ENCODE assay signal across 11 cellular contexts in genomic region chr16:83137894-83138293, GRCh38.
A peak's percentile ranks its signal among the peaks of the same experiment; 100 is the strongest.
DNase-seq lines count a peak whose midpoint lies in the region; ATAC-seq, FAIRE-seq and TF ChIP-seq lines count a peak whose summit lies in the region.
"Had no signal": no experiment of that assay in that cellular context is flagged by ENCODE, and none has a peak within 500 bp of the region (broad histone marks: within the 10 kb centered on the region; RNA-seq: fewer than 3 reads in every experiment).

No MANE protein-coding gene starts in this region.

- H3K27ac ChIP-seq in BLaER1 (peak overlapping the region; percentile 78), KOPT-K1 (ENCODE audit: low read depth, low read length, poor library complexity, severe bottlenecking) (peak overlapping the region; percentile 94), osteoblast (ENCODE audit: low read depth, low read length) (peak overlapping the region; percentile 65), colonic mucosa (no peak overlapping the region)
- H3K27ac ChIP-seq: VCaP had no signal

- peak overlapping the region; percentile 91 for H3K27ac Mint-ChIP-seq in central memory CD8-positive, alpha-beta T cell (ENCODE audit: low read depth)
- H3K27ac Mint-ChIP-seq: stimulated activated naive CD8-positive, alpha-beta T cell treated with anti-CD3 and anti-CD28 coated beads, Interleukin-15, Interleukin-2, amounts not matched to agents 100 ng/mL and 50 ng/mL, for 24 hours had no signal

- no peaks in the 10 kb centered on the region for H3K36me3 Mint-ChIP-seq in central memory CD8-positive, alpha-beta T cell (ENCODE audit: insufficient read depth)

- H3K9ac ChIP-seq in BLaER1 (peak overlapping the region; percentile 67), colonic mucosa (ENCODE audit: low read depth in 2 of 2, low read length in 2 of 2) (no peak overlapping the region)

- no peak for ATAC-seq in central memory CD8-positive, alpha-beta T cell (replicated peaks; ENCODE audit: extremely low read depth, poor library complexity, severe bottlenecking)

- H4K20me1 ChIP-seq in BLaER1 (no peaks in the 10 kb centered on the region), osteoblast (ENCODE audit: insufficient read depth, low read length) (no peaks in the 10 kb centered on the region)

- intact Hi-C loops in colonic mucosa (cut with DNase I) = no loop called here

- no peaks in the 10 kb centered on the region for H3K9me3 ChIP-seq in BLaER1
- no peaks in the 10 kb centered on the region for H3K9me3 ChIP-seq in KOPT-K1 (ENCODE audit: insufficient read depth, low read length, poor library complexity, severe bottlenecking)
- H3K9me3 ChIP-seq in osteoblast (ENCODE audit: low read depth, low read length) = no peaks in the 10 kb centered on the region
- H3K9me3 ChIP-seq in colonic mucosa = no peaks in the 10 kb centered on the region

- H3K4me1 Mint-ChIP-seq in central memory CD8-positive, alpha-beta T cell = peaks cover 14% of the 10 kb centered on the region

- H3K4me3 ChIP-seq in BLaER1 (peak overlapping the region; percentile 53), osteoblast (ENCODE audit: insufficient read depth, low read length) (peak overlapping the region; percentile 73), colonic mucosa (no peak overlapping the region)

- H3K79me2 ChIP-seq in osteoblast (ENCODE audit: insufficient read depth, low read length) = no peaks in the 10 kb centered on the region

- no peaks in the 10 kb centered on the region for H3K9me3 Mint-ChIP-seq in central memory CD8-positive, alpha-beta T cell
- H3K9me3 Mint-ChIP-seq: stimulated activated naive CD8-positive, alpha-beta T cell treated with anti-CD3 and anti-CD28 coated beads, Interleukin-15, Interleukin-2, amounts not matched to agents 100 ng/mL and 50 ng/mL, for 24 hours had no signal

- TF ChIP-seq CTCF in osteoblast (IDR thresholded peaks at IDR 0.05; ENCODE audit: extremely low read depth, low read depth, low read length) = no peak
- no peak for TF ChIP-seq CTCF in colonic mucosa (IDR thresholded peaks at IDR 0.05)

- H3K27me3 Mint-ChIP-seq in central memory CD8-positive, alpha-beta T cell = no peaks in the 10 kb centered on the region
- H3K27me3 Mint-ChIP-seq: stimulated activated naive CD8-positive, alpha-beta T cell treated with anti-CD3 and anti-CD28 coated beads, Interleukin-15, Interleukin-2, amounts not matched to agents 100 ng/mL and 50 ng/mL, for 24 hours had no signal

- H3K4me3 Mint-ChIP-seq in central memory CD8-positive, alpha-beta T cell = peak overlapping the region; percentile 67

- DNase-seq in central memory CD8-positive, alpha-beta T cell (ENCODE audit: low spot score in 2 of 2) = no peak
- no peak for DNase-seq in osteoblast (ENCODE audit: insufficient read length, low spot score, missing footprints)
- DNase-seq in colonic mucosa = no peak
- DNase-seq in RCC 7860 (ENCODE audit: low spot score) = no peak
- no peak for DNase-seq in D341Med (ENCODE audit: low spot score)
- no peak for DNase-seq in stimulated activated CD4-positive, alpha-beta T cell treated with anti-CD3 and anti-CD28 coated beads, Interleukin-4, amount 100 ng/mL, for 1 hour
- DNase-seq: NCI-H2029 had no signal

- peak overlapping the region; percentile 78 for H3K4me2 ChIP-seq in BLaER1
- peak overlapping the region; percentile 81 for H3K4me2 ChIP-seq in osteoblast (ENCODE audit: insufficient read depth, low read length)

- H2AFZ ChIP-seq in osteoblast (ENCODE audit: low read length) = peak overlapping the region; percentile 84

- FAIRE-seq in RCC 7860 (lab: Jason Lieb, UNC) = no peak

- H3K36me3 ChIP-seq in BLaER1 (no peaks in the 10 kb centered on the region), KOPT-K1 (ENCODE audit: insufficient read depth, low read length) (no peaks in the 10 kb centered on the region), osteoblast (ENCODE audit: insufficient read depth, low read length) (no peaks in the 10 kb centered on the region), colonic mucosa (no peaks in the 10 kb centered on the region)

- no peaks in the 10 kb centered on the region for H3K27me3 ChIP-seq in BLaER1
- no peaks in the 10 kb centered on the region for H3K27me3 ChIP-seq in osteoblast (ENCODE audit: insufficient read depth, low read length)
- no peaks in the 10 kb centered on the region for H3K27me3 ChIP-seq in colonic mucosa

- peaks cover 53% of the 10 kb centered on the region for H3K4me1 ChIP-seq in BLaER1
- H3K4me1 ChIP-seq in osteoblast (ENCODE audit: insufficient read depth, low read length) = peaks cover 7% of the 10 kb centered on the region
- peaks cover 4% of the 10 kb centered on the region for H3K4me1 ChIP-seq in colonic mucosa
